ENCODE assay signal across 8 cellular contexts in genomic region chr11:82900277-82901164, GRCh38. TPM values are rescaled to one million over a fixed set of nuclear protein-coding genes. Genes with fewer than 3 reads are reported as not detected.
A peak's percentile ranks its signal among the peaks of the same experiment; 100 is the strongest.
DNase-seq lines count a peak whose midpoint lies in the region; ATAC-seq, FAIRE-seq and TF ChIP-seq lines count a peak whose summit lies in the region.

Gene PRCP, minus strand, starts transcription at chr11:82900430. Its CDS starts 28 bp downstream, at chr11:82900402.

- H3K4me1 ChIP-seq in BE2C: no peaks in the 10 kb centered on the region

- peak within 1 kb of the TSS; percentile 79 for H3K4me3 ChIP-seq in BE2C (ENCODE audit: low read depth, low read length)

- CTCF ChIA-PET in activated CD4-positive, alpha-beta T cell treated with anti-CD3 and anti-CD28 coated beads, Interleukin-2, amount 10 ng/mL, durations not matched to agents 7 days and 5 days (lab: Charles Lee): interaction anchor here (0.5 to 2.7 kb wide), 9 partner anchors 10 to 350 kb away, joined by 3 to 9 read pairs (median 4); no protein-coding TSS in a partner anchor

- H3K4me1 Mint-ChIP-seq in activated CD4-positive, alpha-beta T cell treated with anti-CD3 and anti-CD28 coated beads, Interleukin-2, amount 10 ng/mL, durations not matched to agents 7 days and 5 days: peaks cover 46% of the 10 kb centered on the region

- H3K9me3 Mint-ChIP-seq in activated CD4-positive, alpha-beta T cell treated with anti-CD3 and anti-CD28 coated beads, Interleukin-2, amount 10 ng/mL, durations not matched to agents 7 days and 5 days: no peaks in the 10 kb centered on the region

- H3K9me3 ChIP-seq in BE2C: no peaks in the 10 kb centered on the region

- no peaks in the 10 kb centered on the region for H3K36me3 ChIP-seq in BE2C

- no peaks in the 10 kb centered on the region for H3K27me3 ChIP-seq in BE2C

- H3K36me3 Mint-ChIP-seq in activated CD4-positive, alpha-beta T cell treated with anti-CD3 and anti-CD28 coated beads, Interleukin-2, amount 10 ng/mL, durations not matched to agents 7 days and 5 days (ENCODE audit: low read depth): peaks cover 2% of the 10 kb centered on the region

- DNase-seq in BE2C (peak; percentile 96), GM19239 (ENCODE audit: insufficient read length, low spot score) (peak; percentile 69), NCI-H526 (lab: John Stamatoyannopoulos, UW) (peak; percentile 86 to 96), dedifferentiated amniotic fluid mesenchymal stem cell (ENCODE audit: extremely low spot score) (peak; percentile 84), left lobe of liver (ENCODE audit: low spot score) (peak; percentile 95)
- peak; percentile 96 for DNase-seq in activated CD4-positive, alpha-beta T cell treated with anti-CD3 and anti-CD28 coated beads, Interleukin-2, amount 10 ng/mL, durations not matched to agents 7 days and 5 days
- peak; percentile 85 for DNase-seq in stimulated activated CD4-positive, alpha-beta T cell treated with anti-CD3 and anti-CD28 coated beads, Interleukin-2, amount 100 ng/mL, for 4 hours (ENCODE audit: low read depth)

- FAIRE-seq in GM19239 (lab: Jason Lieb, UNC): peak; percentile 90

- peak within 1 kb of the TSS; percentile 96 for H3K4me3 Mint-ChIP-seq in activated CD4-positive, alpha-beta T cell treated with anti-CD3 and anti-CD28 coated beads, Interleukin-2, amount 10 ng/mL, durations not matched to agents 7 days and 5 days

- POLR2A ChIA-PET in activated CD4-positive, alpha-beta T cell treated with anti-CD3 and anti-CD28 coated beads, Interleukin-2, amount 10 ng/mL, durations not matched to agents 7 days and 5 days (lab: Charles Lee): interaction anchor here (1.1 kb wide), 1 partner anchor 257 kb away, joined by 5 read pairs; the partner anchor contains the start of gene PCF11

- H3K27ac Mint-ChIP-seq in activated CD4-positive, alpha-beta T cell treated with anti-CD3 and anti-CD28 coated beads, Interleukin-2, amount 10 ng/mL, durations not matched to agents 7 days and 5 days: peak within 1 kb of the TSS; percentile 98

- H3K27me3 Mint-ChIP-seq in activated CD4-positive, alpha-beta T cell treated with anti-CD3 and anti-CD28 coated beads, Interleukin-2, amount 10 ng/mL, durations not matched to agents 7 days and 5 days: no peaks in the 10 kb centered on the region

- ATAC-seq in HG03457 (IDR thresholded peaks at IDR 0.05; ENCODE audit: unreplicated experiment): peak; percentile 78
- ATAC-seq in left lobe of liver: peak; percentile 91

- no peak for TF ChIP-seq CTCF in BE2C (IDR thresholded peaks at IDR 0.05; ENCODE audit: low read depth, low read length)

RNA-seq across cellular contexts. Expression of gene PRCP, which starts in this region (rescaled TPM):
- polyA plus RNA-seq in BE2C (2012; ENCODE audit: insufficient read depth, insufficient read length, low read depth): 328 TPM
- total RNA-seq in activated CD4-positive, alpha-beta T cell treated with anti-CD3 and anti-CD28 coated beads, Interleukin-2, amount 10 ng/mL, durations not matched to agents 7 days and 5 days: 10 to 100 TPM; 22.1 to 22.5 TPM
- 41.4 TPM for total RNA-seq in left lobe of liver

Comparison
In these comparisons a context has a peak if more than half of its experiments do, and no peak if none do; other contexts are left out.
1. Peak in every context shown above with its lines: DNase-seq, ATAC-seq and H3K4me3 ChIP-seq.